ENCODE assay signal across 14 cellular contexts in the genomic region with DNA sequence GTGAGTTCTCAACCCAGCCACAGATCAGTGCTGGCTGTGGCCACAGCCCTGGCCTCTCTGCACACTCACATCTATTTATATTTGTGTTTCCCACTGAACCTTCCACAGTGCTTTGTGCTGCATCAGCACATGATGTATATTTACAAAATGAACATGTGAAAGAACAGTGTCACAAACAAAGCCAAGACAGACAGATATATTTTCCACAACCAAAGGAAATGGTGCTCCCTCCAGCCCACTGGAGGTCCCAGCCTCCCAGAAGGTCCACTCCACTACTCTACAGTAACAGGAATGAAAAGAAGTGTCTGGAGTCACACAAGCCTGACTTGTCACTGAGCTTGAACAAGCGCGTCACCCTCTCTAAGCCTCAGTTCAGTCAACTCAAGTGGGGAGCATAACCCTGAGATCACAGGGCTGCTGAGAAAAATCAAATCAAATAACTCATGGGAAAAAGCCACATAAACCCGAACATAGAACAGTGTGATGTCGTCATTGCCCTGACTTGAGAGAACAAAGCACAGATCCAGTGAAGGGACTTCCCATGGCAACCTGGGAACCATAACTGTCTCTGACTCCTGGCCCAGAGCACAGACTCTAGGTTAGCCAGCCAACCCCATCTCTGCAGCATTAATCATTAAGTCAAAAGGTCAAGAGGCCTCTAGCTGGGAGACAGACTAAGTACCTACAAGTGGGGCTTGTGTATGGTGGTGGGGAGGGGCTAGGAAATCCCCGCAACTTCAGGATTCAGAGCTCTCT.
DNase-seq lines count a peak whose midpoint lies in the region; ATAC-seq and TF ChIP-seq lines count a peak whose summit lies in the region.
"Had no signal": no experiment of that assay in that cellular context is flagged by ENCODE, and none has a peak within 500 bp of the region (broad histone marks: within the 10 kb centered on the region; RNA-seq: fewer than 3 reads in every experiment).

No MANE protein-coding gene starts in this region.

- WGBS in endodermal cell (ENCODE audit: insufficient coverage in 1 of 2, insufficient read length in 1 of 2), 2 experiments = 77 to 92% methylated on average over 4 to 5 of the region's 5 CpGs

- H3K9me3 Mint-ChIP-seq in endodermal cell (no peaks in the 10 kb centered on the region), nephron (no peaks in the 10 kb centered on the region)
- H3K9me3 Mint-ChIP-seq: CD14-positive monocyte had no signal

- H3K4me3 ChIP-seq in endodermal cell (ENCODE audit: low read length) = no peak overlapping the region
- H3K4me3 ChIP-seq in HAP-1 = no peak overlapping the region
- H3K4me3 ChIP-seq: ascending aorta, esophagus squamous epithelium, SK-N-MC had no signal

- H3K4me3 Mint-ChIP-seq in endodermal cell = no peak overlapping the region
- H3K4me3 Mint-ChIP-seq in nephron = peak overlapping the region in 1 of 3 experiments; percentile 7
- H3K4me3 Mint-ChIP-seq: CD14-positive monocyte had no signal

- H3K27ac ChIP-seq in endodermal cell (ENCODE audit: low read depth, low read length) = peak overlapping the region; percentile 33
- H3K27ac ChIP-seq: ascending aorta, SK-N-MC had no signal

- DNase-seq in DMS153 (lab: John Stamatoyannopoulos, UW) (peak; percentile 69), NCI-H1092 (lab: John Stamatoyannopoulos, UW) (peak; percentile 45), endodermal cell (no peak), HAP-1 (ENCODE audit: low spot score in 2 of 2) (no peak), DMS 273 (lab: John Stamatoyannopoulos, UW; ENCODE audit: unreplicated experiment) (no peak)
- DNase-seq: esophagus squamous epithelium, NCI-H1436 treated with DMSO at 0.1 percent for 48 hours, substantia nigra had no signal

- no peaks in the 10 kb centered on the region for H3K36me3 Mint-ChIP-seq in endodermal cell (ENCODE audit: low read depth)
- no peaks in the 10 kb centered on the region for H3K36me3 Mint-ChIP-seq in nephron (ENCODE audit: low read depth)
- H3K36me3 Mint-ChIP-seq: CD14-positive monocyte had no signal

- in situ Hi-C loops in HAP-1 (cut with MboI; ENCODE audit: low sequenced_read_pairs) = no loop called here

- TF ChIP-seq CTCF in endodermal cell (conservative IDR thresholded peaks at IDR 0.05) (no peak), nephron (IDR thresholded peaks at IDR 0.05; ENCODE audit: unreplicated experiment in 3 of 3) (no peak)

- H3K27me3 Mint-ChIP-seq in endodermal cell (ENCODE audit: insufficient read depth) = no peaks in the 10 kb centered on the region
- peaks cover 32% of the 10 kb centered on the region for H3K27me3 Mint-ChIP-seq in nephron (ENCODE audit: low read depth)

- ATAC-seq in GM21717 (IDR thresholded peaks at IDR 0.05; ENCODE audit: unreplicated experiment) (no peak), HG03025 (IDR thresholded peaks at IDR 0.05; ENCODE audit: low FRiP score, unreplicated experiment) (no peak)

- peaks cover 21% of the 10 kb centered on the region for H3K36me3 ChIP-seq in endodermal cell (ENCODE audit: control insufficient read depth, insufficient read depth, low read length)
- no peaks in the 10 kb centered on the region for H3K36me3 ChIP-seq in HAP-1 (replicated peaks)
- H3K36me3 ChIP-seq: ascending aorta, esophagus squamous epithelium had no signal

- H3K4me1 ChIP-seq in endodermal cell (ENCODE audit: control insufficient read depth, insufficient read depth, low read length) (peaks cover 14% of the 10 kb centered on the region), HAP-1 (no peaks in the 10 kb centered on the region)

- H3K27me3 ChIP-seq in endodermal cell (ENCODE audit: control insufficient read depth, insufficient read depth, low read length, poor library complexity, severe bottlenecking) = no peaks in the 10 kb centered on the region
- no peaks in the 10 kb centered on the region for H3K27me3 ChIP-seq in HAP-1 (ENCODE audit: low read depth)
- H3K27me3 ChIP-seq: ascending aorta had no signal

- H3K4me1 Mint-ChIP-seq in endodermal cell = peaks cover 44% of the 10 kb centered on the region
- H3K4me1 Mint-ChIP-seq in nephron = peaks cover 46% of the 10 kb centered on the region
- H3K4me1 Mint-ChIP-seq: CD14-positive monocyte had no signal

- no peak overlapping the region for H3K9ac ChIP-seq in endodermal cell (ENCODE audit: extremely low read depth, low read length, poor library complexity, severe bottlenecking)

- H3K27ac Mint-ChIP-seq in endodermal cell (no peak overlapping the region), nephron (peak overlapping the region; percentile 82 to 95 (median 87))
- H3K27ac Mint-ChIP-seq: CD14-positive monocyte had no signal

- H3K9me3 ChIP-seq in endodermal cell (ENCODE audit: control insufficient read depth, low read length) (no peaks in the 10 kb centered on the region), HAP-1 (no peaks in the 10 kb centered on the region)
- H3K9me3 ChIP-seq: ascending aorta, esophagus squamous epithelium had no signal

Comparison
In these comparisons a context has a peak if more than half of its experiments do, and no peak if none do; other contexts are left out.
1. DNase-seq: peak in DMS153 (single experiment) and NCI-H1092 (single experiment); none in endodermal cell (single experiment), HAP-1 (0 of 2) and DMS 273 (single experiment).